Comparison of ENCODE assay signal across 2 cellular contexts in the genomic region with DNA sequence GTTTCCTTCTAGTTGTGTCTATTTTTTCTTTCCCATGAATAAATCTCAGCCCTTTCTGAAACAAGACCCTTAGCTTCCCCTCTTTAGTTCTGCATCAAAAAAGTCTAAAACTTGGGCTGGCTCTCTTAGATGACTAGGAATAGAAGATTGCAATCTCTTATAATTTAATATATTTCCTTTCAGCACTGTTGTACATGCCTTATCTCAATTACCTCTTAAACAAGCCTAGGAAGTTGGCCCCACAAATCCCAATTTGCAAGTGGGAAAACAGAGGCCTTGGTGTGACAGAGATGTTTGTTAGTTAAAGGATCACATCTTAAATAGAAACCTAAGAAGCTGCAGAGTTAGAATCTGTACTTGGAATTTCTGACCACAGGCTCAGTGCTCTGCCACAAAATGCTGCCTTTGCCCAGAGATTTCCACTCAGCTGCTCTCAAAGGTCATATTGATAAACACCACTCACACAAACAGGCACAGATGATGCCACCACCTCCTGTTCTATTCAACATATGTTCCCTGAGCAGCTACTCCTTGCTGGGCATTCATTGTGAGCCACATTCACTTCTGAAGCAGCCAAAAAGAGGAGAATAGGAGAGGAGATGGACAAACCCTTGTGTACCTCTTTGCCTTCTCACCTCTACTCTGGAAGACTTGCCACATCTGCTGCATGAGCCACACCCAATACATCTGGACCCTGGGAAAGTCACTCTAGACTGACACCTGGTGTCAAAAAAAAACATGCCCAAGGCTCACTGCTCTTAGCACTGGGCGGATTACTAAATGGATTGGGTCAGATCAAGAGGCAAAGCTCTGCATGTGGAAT.
TF ChIP-seq lines count a peak whose summit lies in the region.

No MANE protein-coding gene starts in this region.

TF ChIP-seq in GM12891, 5 proteins besides CTCF, POLR2A, EP300 and RAD21:
- TF ChIP-seq POLR2AphosphoS5 (IDR thresholded peaks at IDR 0.05; ENCODE audit: low read depth, low read length): no peak
- no peak for TF ChIP-seq POU2F2 (IDR thresholded peaks at IDR 0.05; ENCODE audit: low read depth, low read length)
- TF ChIP-seq PAX5 (IDR thresholded peaks at IDR 0.05; ENCODE audit: insufficient read depth, low read length, severe bottlenecking): no peak
- TF ChIP-seq SPI1 (IDR thresholded peaks at IDR 0.05; ENCODE audit: low read depth, low read length): no peak
- TF ChIP-seq TAF1 (IDR thresholded peaks at IDR 0.05; ENCODE audit: low read depth, low read length): no peak

TF ChIP-seq in GM12878, 131 proteins besides CTCF, POLR2A, EP300 and RAD21:
- TF ChIP-seq ZNF384 (IDR thresholded peaks at IDR 0.05; ENCODE audit: borderline replicate concordance, low read depth, low read length) (no peak), SMC3 (IDR thresholded peaks at IDR 0.05; ENCODE audit: borderline replicate concordance, low read length) (peak; percentile 68)
- TF ChIP-seq, protein P1, sequence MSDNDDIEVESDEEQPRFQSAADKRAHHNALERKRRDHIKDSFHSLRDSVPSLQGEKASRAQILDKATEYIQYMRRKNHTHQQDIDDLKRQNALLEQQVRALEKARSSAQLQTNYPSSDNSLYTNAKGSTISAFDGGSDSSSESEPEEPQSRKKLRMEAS (IDR thresholded peaks at IDR 0.05; ENCODE audit: low read depth, low read length): no peak
